ENCODE assay signal across 12 cellular contexts in genomic region chr12:112018571-112019237, GRCh38. TPM values are rescaled to one million over a fixed set of nuclear protein-coding genes. Genes with fewer than 3 reads are reported as not detected.
DNase-seq lines count a peak whose midpoint lies in the region; ATAC-seq, FAIRE-seq and TF ChIP-seq lines count a peak whose summit lies in the region.
"Had no signal": no experiment of that assay in that cellular context is flagged by ENCODE, and none has a peak within 500 bp of the region (broad histone marks: within the 10 kb centered on the region; RNA-seq: fewer than 3 reads in every experiment).

No MANE protein-coding gene starts in this region.

- H3F3A ChIP-seq in neural progenitor cell (ENCODE audit: low read depth), result peaks cover 15% of the 10 kb centered on the region

- no peak overlapping the region for H2AFZ ChIP-seq in neural progenitor cell (replicated peaks)

- no peak overlapping the region for H3K4me3 ChIP-seq in AG04449 (ENCODE audit: low read depth, low read length)
- H3K4me3 ChIP-seq in fibroblast of villous mesenchyme (ENCODE audit: low read depth, low read length), result no peak overlapping the region
- H3K4me3 ChIP-seq in Caco-2 (ENCODE audit: low read depth, low read length), result no peak overlapping the region
- no peak overlapping the region for H3K4me3 ChIP-seq in pancreas
- H3K4me3 ChIP-seq in neural progenitor cell, result no peak overlapping the region

- FAIRE-seq in pancreas (lab: Jason Lieb, UNC), result no peak

- no peak overlapping the region for H3K4me2 ChIP-seq in neural progenitor cell

- CTCF ChIA-PET in AG04449 (lab: Yijun Ruan, JAX) (interaction anchor here (1.1 kb wide), 1 partner anchor 21 kb away, joined by 3 read pairs; no protein-coding TSS in a partner anchor), Caco-2 (lab: Charles Lee) (no interaction called here)
- CTCF ChIA-PET in activated CD8-positive, alpha-beta T cell treated with anti-CD3 and anti-CD28 coated beads for 36 hours (lab: Charles Lee), result interaction anchor here (1.3 to 1.4 kb wide), 2 partner anchors 10 to 32 kb away, joined by 3 read pairs; no protein-coding TSS in a partner anchor

- H3K9me3 ChIP-seq in Caco-2 (no peaks in the 10 kb centered on the region), pancreas (no peaks in the 10 kb centered on the region), neural progenitor cell (ENCODE audit: low read depth) (no peaks in the 10 kb centered on the region)

- POLR2A ChIA-PET in AG04449 (lab: Yijun Ruan, JAX), result no interaction called here
- POLR2A ChIA-PET in activated CD8-positive, alpha-beta T cell treated with anti-CD3 and anti-CD28 coated beads for 36 hours (lab: Charles Lee), result interaction anchor here (1.0 kb wide), 2 partner anchors 13 to 24 kb away, joined by 3 to 5 read pairs; no protein-coding TSS in a partner anchor
- POLR2A ChIA-PET in Caco-2 (lab: Charles Lee), result no interaction called here

- 57 to 64% methylated on average over 2 of the region's 2 CpGs for WGBS in pancreas, 2 donors

- H3K27me3 ChIP-seq in Caco-2 (replicated peaks; ENCODE audit: control insufficient read depth, insufficient read depth, low read length) (no peaks in the 10 kb centered on the region), pancreas (no peaks in the 10 kb centered on the region), neural progenitor cell (no peaks in the 10 kb centered on the region)

- no TSS peak for BruUV-seq in Caco-2 (replicated peaks; lab: Mats Ljungman, UMichigan)

- intact Hi-C loops in activated CD8-positive, alpha-beta T cell treated with anti-CD3 and anti-CD28 coated beads for 36 hours (cut with micrococcal nuclease), result no loop called here
- intact Hi-C loops in Caco-2 (cut with micrococcal nuclease; ENCODE audit: unreplicated experiment), result no loop called here
- intact Hi-C loops in pancreas (cut with DNase I), result no loop called here

- no peak overlapping the region for H3K4me3 Mint-ChIP-seq in activated CD8-positive, alpha-beta T cell treated with anti-CD3 and anti-CD28 coated beads for 36 hours
- H3K4me3 Mint-ChIP-seq in Caco-2 (ENCODE audit: unreplicated experiment) (no peak overlapping the region), neural progenitor cell (no peak overlapping the region)

- no peaks in the 10 kb centered on the region for H3K9me3 Mint-ChIP-seq in activated CD8-positive, alpha-beta T cell treated with anti-CD3 and anti-CD28 coated beads for 36 hours
- peaks cover 10% of the 10 kb centered on the region for H3K9me3 Mint-ChIP-seq in Caco-2 (ENCODE audit: unreplicated experiment)
- no peaks in the 10 kb centered on the region for H3K9me3 Mint-ChIP-seq in neural progenitor cell

- no peak overlapping the region for H3K9ac ChIP-seq in neural progenitor cell

- peaks cover 60% of the 10 kb centered on the region for H3K4me1 Mint-ChIP-seq in activated CD8-positive, alpha-beta T cell treated with anti-CD3 and anti-CD28 coated beads for 36 hours (ENCODE audit: low read depth)
- H3K4me1 Mint-ChIP-seq in Caco-2 (ENCODE audit: low read depth, unreplicated experiment) (peaks cover 13% of the 10 kb centered on the region), neural progenitor cell (peaks cover 6% of the 10 kb centered on the region)

- peak overlapping the region; percentile 39 for H3K27ac Mint-ChIP-seq in activated CD8-positive, alpha-beta T cell treated with anti-CD3 and anti-CD28 coated beads for 36 hours
- H3K27ac Mint-ChIP-seq in Caco-2 (ENCODE audit: unreplicated experiment) (no peak overlapping the region), neural progenitor cell (no peak overlapping the region)

- H4K20me1 ChIP-seq in neural progenitor cell (ENCODE audit: low read depth), result peaks cover 43% of the 10 kb centered on the region

- no peaks in the 10 kb centered on the region; the same call in 1 of the 2 replicates for H3K36me3 ChIP-seq in Caco-2 (ENCODE audit: control insufficient read depth, insufficient read depth, low read length)
- peaks cover 0 to 14% (median 6%) of the 10 kb centered on the region in 3 donors for H3K36me3 ChIP-seq in pancreas
- peaks cover 14% of the 10 kb centered on the region for H3K36me3 ChIP-seq in neural progenitor cell

- H3K4me1 ChIP-seq in Caco-2, result no peaks in the 10 kb centered on the region
- peaks cover 0 to 11% (median 10%) of the 10 kb centered on the region in 3 donors for H3K4me1 ChIP-seq in pancreas
- peaks cover 5% of the 10 kb centered on the region for H3K4me1 ChIP-seq in neural progenitor cell

- peaks cover 55% of the 10 kb centered on the region for H3K36me3 Mint-ChIP-seq in activated CD8-positive, alpha-beta T cell treated with anti-CD3 and anti-CD28 coated beads for 36 hours (ENCODE audit: low read depth)
- H3K36me3 Mint-ChIP-seq in Caco-2 (ENCODE audit: insufficient read depth, unreplicated experiment), result peaks cover 94% of the 10 kb centered on the region
- H3K36me3 Mint-ChIP-seq in neural progenitor cell, result peaks cover 28% of the 10 kb centered on the region

- ATAC-seq in activated CD8-positive, alpha-beta T cell treated with anti-CD3 and anti-CD28 coated beads for 36 hours, result no peak
- no peak for ATAC-seq in pancreas

- H3K79me2 ChIP-seq in neural progenitor cell (ENCODE audit: low read depth), result peaks cover 83% of the 10 kb centered on the region

- H3K27ac ChIP-seq in pancreas, result no peak overlapping the region
- H3K27ac ChIP-seq in neural progenitor cell, result no peak overlapping the region

- DNase-seq in AG04449 (ENCODE audit: low read depth, low spot score) (peak; percentile 57), HCEC 1CT (peak; percentile 88), fibroblast of villous mesenchyme (ENCODE audit: low read depth) (peak; percentile 81), Caco-2 (no peak), pancreas (no peak), HK-2 (ENCODE audit: unreplicated experiment) (no peak), neural progenitor cell (ENCODE audit: low spot score) (no peak)
- no peak for DNase-seq in activated CD8-positive, alpha-beta T cell treated with anti-CD3 and anti-CD28 coated beads for 36 hours
- DNase-seq: activated T-cell treated with anti-CD3 and anti-CD28 coated beads, Interleukin-2, amount 50 U/mL, for 1 hour; DND-41; NCI-H1105; Right ventricle myocardium superior had no signal

- no peak for TF ChIP-seq CTCF in AG04449 (IDR thresholded peaks at IDR 0.05; ENCODE audit: insufficient read depth, low read length, missing control alignments)
- TF ChIP-seq CTCF in activated CD8-positive, alpha-beta T cell treated with anti-CD3 and anti-CD28 coated beads for 36 hours (IDR thresholded peaks at IDR 0.05), result no peak
- no peak for TF ChIP-seq CTCF in fibroblast of villous mesenchyme (IDR thresholded peaks at IDR 0.05; ENCODE audit: insufficient read depth, low read depth, low read length)
- no peak for TF ChIP-seq CTCF in Caco-2 (IDR thresholded peaks at IDR 0.05; ENCODE audit: insufficient read depth in 1 of 2, low read depth in 1 of 2, low read length in 1 of 2, severe bottlenecking in 1 of 2, unreplicated experiment in 1 of 2)
- TF ChIP-seq CTCF in pancreas (IDR thresholded peaks at IDR 0.05), result no peak
- TF ChIP-seq CTCF in neural progenitor cell (IDR thresholded peaks at IDR 0.05), result no peak

- H3K27me3 Mint-ChIP-seq in activated CD8-positive, alpha-beta T cell treated with anti-CD3 and anti-CD28 coated beads for 36 hours, result no peaks in the 10 kb centered on the region
- H3K27me3 Mint-ChIP-seq in Caco-2 (ENCODE audit: insufficient read depth, unreplicated experiment) (no peaks in the 10 kb centered on the region), neural progenitor cell (ENCODE audit: insufficient read depth, low read depth) (peaks cover 3% of the 10 kb centered on the region)

RNA-seq across cellular contexts. Expression of gene ERP29, which starts 5.5 kb away (rescaled TPM):
- total RNA-seq in activated CD8-positive, alpha-beta T cell treated with anti-CD3 and anti-CD28 coated beads for 36 hours, result 10 to 100 TPM; 82.9 to 83.7 TPM
- 50.3 and 55.3 TPM in 2 replicates for total RNA-seq in fibroblast of villous mesenchyme
- total RNA-seq in Caco-2 (2022), result 226 and 231 TPM in 2 replicates
- 10 to 100 TPM; 48.5 to 81.9 (median 66.2) TPM for total RNA-seq in pancreas
- polyA plus RNA-seq in pancreas, result 100 to 1,000 TPM in 1 of 2 donors, 10 to 100 TPM in 1; 54.5 to 101 TPM
- 95.0 and 118 TPM in 2 replicates for total RNA-seq in neural progenitor cell (ENCODE audit: low replicate concordance)

RNA-seq across cellular contexts. Expression of gene TMEM116, which starts 5.7 kb away (rescaled TPM):
- total RNA-seq in activated CD8-positive, alpha-beta T cell treated with anti-CD3 and anti-CD28 coated beads for 36 hours, result 10 to 100 TPM; 13.8 to 16.3 TPM
- total RNA-seq in fibroblast of villous mesenchyme (5.5 and 7.3 TPM in 2 replicates), Caco-2 (2022) (10.3 and 11.0 TPM in 2 replicates), pancreas (1 to 10 TPM; 3.3 to 7.3 (median 4.2) TPM), neural progenitor cell (ENCODE audit: low replicate concordance) (24.5 and 28.4 TPM in 2 replicates)
- polyA plus RNA-seq in pancreas, result 1 to 10 TPM; 2.5 to 5.3 TPM

Comparison
In these comparisons a context has a peak if more than half of its experiments do, and no peak if none do; other contexts are left out.
1. DNase-seq: peak in AG04449 (single experiment), HCEC 1CT (single experiment) and fibroblast of villous mesenchyme (single experiment); none in activated CD8-positive, alpha-beta T cell treated with anti-CD3 and anti-CD28 coated beads for 36 hours (single experiment), Caco-2 (0 of 2), pancreas (0 of 6), HK-2 (single experiment) and neural progenitor cell (single experiment).